Comparison of ENCODE assay signal across 1 cellular context in the genomic region with DNA sequence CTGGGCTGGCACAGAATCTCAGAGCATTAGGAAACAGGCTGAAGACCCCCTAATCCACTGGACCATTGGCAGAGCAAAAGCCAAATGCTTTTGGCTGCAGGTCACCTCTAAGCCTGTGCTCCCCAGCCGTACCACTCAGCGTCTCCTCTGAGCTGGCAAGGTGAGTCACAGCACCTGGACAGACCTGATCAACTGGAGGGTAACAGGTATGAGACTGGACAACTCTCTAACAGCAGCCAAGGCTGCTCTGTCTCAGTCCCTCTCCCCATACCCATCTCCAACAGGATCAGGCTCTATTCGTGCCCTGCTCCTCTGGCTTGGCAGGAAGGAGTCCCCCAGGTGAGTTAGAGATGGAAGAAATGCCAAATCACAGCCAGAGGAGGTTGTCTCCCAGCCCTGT.
TF ChIP-seq lines count a peak whose summit lies in the region.

No MANE protein-coding gene starts in this region.

TF ChIP-seq in HepG2, 621 proteins besides CTCF, POLR2A, EP300 and RAD21:
- TF ChIP-seq CENPX (CRISPR knock-in tag; IDR thresholded peaks at IDR 0.05) (no peak), RBFOX2 (IDR thresholded peaks at IDR 0.05; ENCODE audit: low read depth, low read length) (0 out of 2 replicates have a peak, but pooled peaks have one; percentile 26), ZNF326 (CRISPR knock-in tag; IDR thresholded peaks at IDR 0.05; ENCODE audit: borderline replicate concordance) (no peak), ZNF558 (CRISPR knock-in tag; IDR thresholded peaks at IDR 0.05; ENCODE audit: borderline replicate concordance) (no peak)
TF ChIP-seq in HepG2: peak in this region for 1.
